In genomic region chr9:136864996-136865767, GRCh38 we compare ENCODE assay signal across 8 cellular contexts. TPM values are rescaled to one million over a fixed set of nuclear protein-coding genes. Genes with fewer than 3 reads are reported as not detected.
DNase-seq lines count a peak whose midpoint lies in the region; ATAC-seq, FAIRE-seq and TF ChIP-seq lines count a peak whose summit lies in the region.

No MANE protein-coding gene starts in this region.

- POLR2A ChIA-PET in K562 (lab: Yijun Ruan, JAX), result interaction anchor here (1.4 to 1.9 kb wide), 2 partner anchors 10 kb away, joined by 4 to 11 read pairs; no protein-coding TSS in a partner anchor

- H3K27ac ChIP-seq in K562 (ENCODE audit: extremely low read depth, low read depth, low read length) (peak overlapping the region; percentile 77), right lobe of liver (peak overlapping the region in 1 of 3 donors; percentile 21), transverse colon (peak overlapping the region; percentile 89 to 98 (median 94))

- 34% methylated on average over 9 of the region's 11 CpGs for WGBS in K562 (ENCODE audit: insufficient coverage, low coverage, missing lambda C conversion rate)
- 8% methylated on average over 5 of the region's 11 CpGs for WGBS in right lobe of liver (ENCODE audit: insufficient coverage, low coverage, low lambda C conversion rate, missing lambda C conversion rate)
- WGBS in transverse colon (ENCODE audit: low coverage in 1 of 2), 2 donors, result 47% methylated on average over 11 of the region's 11 CpGs; no CpG with 5 or more reads in 1 of the 2 donors

- H3K36me3 ChIP-seq in K562 (ENCODE audit: control insufficient read depth, insufficient read depth, low read length) (peaks cover 45% of the 10 kb centered on the region; the same call in 2 of the 3 replicates), right lobe of liver (peaks cover 3 to 28% (median 15%) of the 10 kb centered on the region in 4 donors), transverse colon (peaks cover 0 to 22% (median 11%) of the 10 kb centered on the region in 4 donors)

- TF ChIP-seq RAD21 in K562 (CRISPR knock-in tag; conservative IDR thresholded peaks at IDR 0.05 in 1 of 2, IDR thresholded peaks at IDR 0.05 in 1 of 2), result no peak

- H3K9me1 ChIP-seq in K562 (ENCODE audit: control insufficient read depth, insufficient read depth, low read length), result peaks cover 4% of the 10 kb centered on the region

- peak overlapping the region; percentile 95 for H3K4me3 ChIP-seq in K562
- peak overlapping the region; percentile 65 to 89 (median 69) for H3K4me3 ChIP-seq in right lobe of liver
- H3K4me3 ChIP-seq in transverse colon, result peak overlapping the region; percentile 77 to 95 (median 92)

- CTCF ChIA-PET in K562 (lab: Yijun Ruan, JAX; ENCODE audit: low intra/inter-chr PET ratio), result no interaction called here

- H3K27me3 ChIP-seq in K562 (ENCODE audit: control insufficient read depth in 2 of 2, insufficient read depth in 2 of 2, low read length in 2 of 2), result no peaks in the 10 kb centered on the region
- no peaks in the 10 kb centered on the region for H3K27me3 ChIP-seq in right lobe of liver
- H3K27me3 ChIP-seq in transverse colon, result no peaks in the 10 kb centered on the region

- H3K4me2 ChIP-seq in K562 (ENCODE audit: insufficient read depth, low read length), result peak overlapping the region; percentile 77

- H4K20me1 ChIP-seq in K562 (replicated peaks; ENCODE audit: control insufficient read depth, insufficient read depth, low read length), result peaks cover 14% of the 10 kb centered on the region; the same call in 1 of the 2 replicates

- TF ChIP-seq CTCF in K562 (IDR thresholded peaks at IDR 0.05 in 2 of 3, conservative IDR thresholded peaks at IDR 0.05 in 1 of 3; ENCODE audit: insufficient read depth in 2 of 3, low read depth in 1 of 3, low read length in 3 of 3) (no peak), right lobe of liver (IDR thresholded peaks at IDR 0.05) (no peak), transverse colon (IDR thresholded peaks at IDR 0.05) (no peak)

- FAIRE-seq in K562 (lab: Jason Lieb, UNC), result peak; percentile 11

- no peak overlapping the region for H2AFZ ChIP-seq in K562 (ENCODE audit: low read depth, low read length)

- in situ Hi-C loops in K562 (cut with MboI) (no loop called here), transverse colon (cut with MboI; ENCODE audit: low pct_ligation_motif_present in 1 of 4, low pct_unique_long_range_greater_than_20kb in 1 of 4, low sequenced_read_pairs in 3 of 4) (no loop called here)

- DNase-seq in activated CD8-positive, alpha-beta memory T cell treated with anti-CD3 and anti-CD28 coated beads for 24 hours, result peak; percentile 54
- DNase-seq in activated CD8-positive, alpha-beta memory T cell treated with anti-CD3 and anti-CD28 coated beads, Interleukin-2, amount 50 U/mL, for 4 hours, result no peak
- DNase-seq in K562 (ENCODE audit: extremely low read depth in 1 of 4, low spot score in 3 of 4) (no peak), right lobe of liver (peak in 2 of 3 donors; percentile 22 to 49), transverse colon (peak; percentile 11), iPS-NIHi7 (ENCODE audit: extremely low spot score) (no peak)
- no peak for DNase-seq in effector CD4-positive, alpha-beta T cell
- DNase-seq in stimulated activated CD4-positive, alpha-beta T cell treated with anti-CD3 and anti-CD28 coated beads, Interleukin-2, amount 100 ng/mL, for 24 hours, result no peak

- intact Hi-C loops in K562 (cut with micrococcal nuclease) (no loop called here), right lobe of liver (cut with DNase I) (no loop called here), transverse colon (cut with DNase I; ENCODE audit: low total_unique reads) (loop anchor here (10.0 kb wide), 1 partner anchor 80 kb away; the partner anchor contains the start of genes C8G and FBXW5)

- H3K4me1 ChIP-seq in K562 (replicated peaks in 1 of 2; ENCODE audit: control insufficient read depth in 2 of 2, insufficient read depth in 2 of 2, low read length in 2 of 2) (peaks cover 5 to 32% of the 10 kb centered on the region in 2 experiments; a peak in 3 of 5 replicates), right lobe of liver (peaks cover 0 to 30% (median 16%) of the 10 kb centered on the region in 4 donors), transverse colon (peaks cover 7 to 48% (median 29%) of the 10 kb centered on the region in 4 donors)

- ATAC-seq in K562 (peak; percentile 5), right lobe of liver (peak in 2 of 4 donors; percentile 4 to 13)

- H3K9ac ChIP-seq in K562 (ENCODE audit: insufficient read depth in 1 of 2, low read depth in 2 of 2, low read length in 2 of 2), result peak overlapping the region; percentile 73 to 96

- TF ChIP-seq EP300 in K562 (IDR thresholded peaks at IDR 0.05; ENCODE audit: low read length), result no peak
- no peak for TF ChIP-seq EP300 in transverse colon (IDR thresholded peaks at IDR 0.05; ENCODE audit: low read depth)

- BruUV-seq in K562 (replicated peaks; lab: Mats Ljungman, UMichigan), result no TSS peak

- TF ChIP-seq POLR2A in K562 (conservative IDR thresholded peaks at IDR 0.05), result no peak
- no peak for TF ChIP-seq POLR2A in right lobe of liver (IDR thresholded peaks at IDR 0.05)
- no peak for TF ChIP-seq POLR2A in transverse colon (IDR thresholded peaks at IDR 0.05)

- H3K79me2 ChIP-seq in K562 (ENCODE audit: control insufficient read depth, insufficient read depth, low read length), result peaks cover 43% of the 10 kb centered on the region

- no peaks in the 10 kb centered on the region; the same call in 1 of the 2 replicates for H3K9me3 ChIP-seq in K562 (replicated peaks; ENCODE audit: control insufficient read depth, insufficient read depth, low read depth, low read length)
- no peaks in the 10 kb centered on the region for H3K9me3 ChIP-seq in right lobe of liver
- H3K9me3 ChIP-seq in transverse colon, result no peaks in the 10 kb centered on the region

RNA-seq across cellular contexts. Expression of gene EDF1, which starts 0.9 kb away (rescaled TPM):
- total RNA-seq in K562 (2011; cell fraction: chromatin; rRNA removed; ENCODE audit: low replicate concordance), result 59.6 and 137 TPM in 2 replicates
- total RNA-seq in K562 (2011; cell fraction: nucleolus; rRNA removed), result 95.8 and 97.7 TPM in 2 replicates
- total RNA-seq in K562 (2011; cell fraction: nucleoplasm; rRNA removed), result 83.2 and 87.5 TPM in 2 replicates
- total RNA-seq in K562 (2014; rRNA removed) (532 and 564 TPM in 2 replicates), K562 (2014; rRNA removed; fragmentation: Illumina TruSeq; extraction: Trizol) (132 and 198 TPM in 2 replicates), K562 (2015; rRNA removed; fragmentation: Illumina TruSeq; extraction: Trizol) (363 and 368 TPM in 2 replicates), K562 (2021) (302 and 324 TPM in 2 replicates), right lobe of liver (100 to 1,000 TPM; 216 to 486 (median 227) TPM), transverse colon (100 to 1,000 TPM; 353 to 618 (median 555) TPM)
- polyA plus RNA-seq in K562 (2011; rRNA removed) (235 TPM in 2 replicates), K562 (2014; fragmentation: Illumina TruSeq; extraction: Trizol) (318 and 384 TPM in 2 replicates), K562 (2014; fragmentation: Nextera tagmentation; extraction: Ambion mirVana) (100 to 1,000 TPM in 1 of 2 experiments, 10 to 100 TPM in 1; 81.0 to 108 TPM), K562 (2014; rRNA removed) (526 and 558 TPM in 2 replicates)
- 308 and 335 TPM in 2 replicates for polyA plus RNA-seq in K562 (2011; cell fraction: cytosol; rRNA removed)
- polyA plus RNA-seq in K562 (2011; cell fraction: nucleus; rRNA removed), result 223 and 253 TPM in 2 replicates
- 389 and 638 TPM in 2 replicates for polyA plus RNA-seq in K562 (2012)
- polyA minus RNA-seq in K562 (2011; rRNA and poly(A)+ RNA removed), result 128 and 129 TPM in 2 replicates
- 82.8 and 116 TPM in 2 replicates for polyA minus RNA-seq in K562 (2011; cell fraction: cytosol; rRNA and poly(A)+ RNA removed)
- polyA minus RNA-seq in K562 (2011; cell fraction: nucleus; rRNA and poly(A)+ RNA removed), result 37.3 and 41.4 TPM in 2 replicates

RNA-seq across cellular contexts. Expression of gene MAMDC4, which starts 13.0 kb away (rescaled TPM):
- 9.8 and 44.0 TPM in 2 replicates for total RNA-seq in K562 (2011; cell fraction: chromatin; rRNA removed; ENCODE audit: low replicate concordance)
- 38.6 and 45.4 TPM in 2 replicates for total RNA-seq in K562 (2011; cell fraction: nucleolus; rRNA removed)
- total RNA-seq in K562 (2011; cell fraction: nucleoplasm; rRNA removed), result 15.4 and 16.5 TPM in 2 replicates
- total RNA-seq in K562 (2014; rRNA removed), result 4.5 and 7.1 TPM in 2 replicates
- 0.10 and 0.47 TPM in 2 replicates for total RNA-seq in K562 (2014; rRNA removed; fragmentation: Illumina TruSeq; extraction: Trizol)
- 2.9 and 3.6 TPM in 2 replicates for total RNA-seq in K562 (2015; rRNA removed; fragmentation: Illumina TruSeq; extraction: Trizol)
- total RNA-seq in K562 (2021), result 9.6 and 11.0 TPM in 2 replicates
- polyA plus RNA-seq in K562 (2011; rRNA removed), result 1.3 and 3.6 TPM in 2 replicates
- 0.74 and 2.6 TPM in 2 replicates for polyA plus RNA-seq in K562 (2011; cell fraction: cytosol; rRNA removed)
- polyA plus RNA-seq in K562 (2011; cell fraction: nucleus; rRNA removed), result 45.8 and 94.5 TPM in 2 replicates
- polyA plus RNA-seq in K562 (2012), result 6.9 and 15.2 TPM in 2 replicates
- polyA plus RNA-seq in K562 (2014; fragmentation: Illumina TruSeq; extraction: Trizol), result 1.5 and 2.2 TPM in 2 replicates
- polyA plus RNA-seq in K562 (2014; fragmentation: Nextera tagmentation; extraction: Ambion mirVana), result under 1 TPM; 0.03 to 0.18 TPM
- 7.9 and 10.8 TPM in 2 replicates for polyA plus RNA-seq in K562 (2014; rRNA removed)
- 0.06 and 0.21 TPM in 2 replicates for polyA minus RNA-seq in K562 (2011; rRNA and poly(A)+ RNA removed)
- 1.1 and 1.5 TPM in 2 replicates for polyA minus RNA-seq in K562 (2011; cell fraction: cytosol; rRNA and poly(A)+ RNA removed)
- polyA minus RNA-seq in K562 (2011; cell fraction: nucleus; rRNA and poly(A)+ RNA removed), result 5.0 and 5.6 TPM in 2 replicates
- total RNA-seq in right lobe of liver, result 10 to 100 TPM in 4 of 6 experiments, 1 to 10 TPM in 2; 5.7 to 27.9 (median 22.5) TPM
- 10 to 100 TPM; 11.4 to 52.5 (median 23.2) TPM for total RNA-seq in transverse colon

RNA-seq across cellular contexts. Expression of gene PHPT1, which starts 16.0 kb away (rescaled TPM):
- total RNA-seq in K562 (2011; cell fraction: chromatin; rRNA removed; ENCODE audit: low replicate concordance), result 45.1 and 180 TPM in 2 replicates
- 169 and 176 TPM in 2 replicates for total RNA-seq in K562 (2011; cell fraction: nucleolus; rRNA removed)
- 73.7 and 101 TPM in 2 replicates for total RNA-seq in K562 (2011; cell fraction: nucleoplasm; rRNA removed)
- 114 and 142 TPM in 2 replicates for total RNA-seq in K562 (2014; rRNA removed)
- total RNA-seq in K562 (2014; rRNA removed; fragmentation: Illumina TruSeq; extraction: Trizol), result 16.4 and 20.9 TPM in 2 replicates
- total RNA-seq in K562 (2015; rRNA removed; fragmentation: Illumina TruSeq; extraction: Trizol), result 93.0 and 96.7 TPM in 2 replicates
- 126 and 135 TPM in 2 replicates for total RNA-seq in K562 (2021)
- 50.9 and 84.3 TPM in 2 replicates for polyA plus RNA-seq in K562 (2011; rRNA removed)
- 137 and 211 TPM in 2 replicates for polyA plus RNA-seq in K562 (2011; cell fraction: cytosol; rRNA removed)
- 314 and 360 TPM in 2 replicates for polyA plus RNA-seq in K562 (2011; cell fraction: nucleus; rRNA removed)
- 124 and 150 TPM in 2 replicates for polyA plus RNA-seq in K562 (2012)
- 80.2 and 98.6 TPM in 2 replicates for polyA plus RNA-seq in K562 (2014; fragmentation: Illumina TruSeq; extraction: Trizol)
- 100 to 1,000 TPM; 131 to 166 TPM for polyA plus RNA-seq in K562 (2014; fragmentation: Nextera tagmentation; extraction: Ambion mirVana)
- 129 and 161 TPM in 2 replicates for polyA plus RNA-seq in K562 (2014; rRNA removed)
- 7.0 and 7.2 TPM in 2 replicates for polyA minus RNA-seq in K562 (2011; rRNA and poly(A)+ RNA removed)
- polyA minus RNA-seq in K562 (2011; cell fraction: cytosol; rRNA and poly(A)+ RNA removed), result 19.4 and 27.9 TPM in 2 replicates
- 31.0 and 41.3 TPM in 2 replicates for polyA minus RNA-seq in K562 (2011; cell fraction: nucleus; rRNA and poly(A)+ RNA removed)
- 10 to 100 TPM; 30.5 to 66.6 (median 49.3) TPM for total RNA-seq in right lobe of liver
- 100 to 1,000 TPM in 2 of 4 donors, 10 to 100 TPM in 2; 69.7 to 134 (median 107) TPM for total RNA-seq in transverse colon

RNA-seq across cellular contexts. Expression of gene TRAF2, which starts 21.1 kb away (rescaled TPM):
- total RNA-seq in K562 (2011; cell fraction: chromatin; rRNA removed; ENCODE audit: low replicate concordance), result 25.3 and 98.2 TPM in 2 replicates
- 71.7 TPM in 2 replicates for total RNA-seq in K562 (2011; cell fraction: nucleolus; rRNA removed)
- 30.2 and 33.8 TPM in 2 replicates for total RNA-seq in K562 (2011; cell fraction: nucleoplasm; rRNA removed)
- total RNA-seq in K562 (2014; rRNA removed) (26.8 and 33.3 TPM in 2 replicates), K562 (2014; rRNA removed; fragmentation: Illumina TruSeq; extraction: Trizol) (5.9 and 9.1 TPM in 2 replicates), K562 (2015; rRNA removed; fragmentation: Illumina TruSeq; extraction: Trizol) (26.6 and 28.2 TPM in 2 replicates), K562 (2021) (44.5 and 45.2 TPM in 2 replicates), right lobe of liver (1 to 10 TPM; 5.8 to 8.8 (median 7.1) TPM), transverse colon (10 to 100 TPM; 12.5 to 60.6 (median 13.8) TPM)
- polyA plus RNA-seq in K562 (2011; rRNA removed) (17.3 and 24.9 TPM in 2 replicates), K562 (2014; fragmentation: Illumina TruSeq; extraction: Trizol) (18.0 and 28.7 TPM in 2 replicates), K562 (2014; fragmentation: Nextera tagmentation; extraction: Ambion mirVana) (under 1 TPM; 0.24 to 0.81 TPM), K562 (2014; rRNA removed) (33.6 and 44.2 TPM in 2 replicates)
- 21.6 and 32.3 TPM in 2 replicates for polyA plus RNA-seq in K562 (2011; cell fraction: cytosol; rRNA removed)
- 26.6 and 36.1 TPM in 2 replicates for polyA plus RNA-seq in K562 (2011; cell fraction: nucleus; rRNA removed)
- 22.1 and 24.0 TPM in 2 replicates for polyA plus RNA-seq in K562 (2012)
- polyA minus RNA-seq in K562 (2011; rRNA and poly(A)+ RNA removed), result 9.8 and 14.7 TPM in 2 replicates
- polyA minus RNA-seq in K562 (2011; cell fraction: cytosol; rRNA and poly(A)+ RNA removed), result 26.8 and 28.5 TPM in 2 replicates
- 22.8 and 24.9 TPM in 2 replicates for polyA minus RNA-seq in K562 (2011; cell fraction: nucleus; rRNA and poly(A)+ RNA removed)

RNA-seq across cellular contexts. Expression of gene AJM1, which starts 22.9 kb away (rescaled TPM):
- total RNA-seq in K562 (2011; cell fraction: chromatin; rRNA removed; ENCODE audit: low replicate concordance), result 3.5 and 12.8 TPM in 2 replicates
- 13.2 and 13.6 TPM in 2 replicates for total RNA-seq in K562 (2011; cell fraction: nucleolus; rRNA removed)
- 7.8 and 10.9 TPM in 2 replicates for total RNA-seq in K562 (2011; cell fraction: nucleoplasm; rRNA removed)
- 2.0 and 2.8 TPM in 2 replicates for total RNA-seq in K562 (2014; rRNA removed)
- total RNA-seq in K562 (2014; rRNA removed; fragmentation: Illumina TruSeq; extraction: Trizol), result 0.07 TPM in 1 of 2 replicates, not detected in the other
- total RNA-seq in K562 (2015; rRNA removed; fragmentation: Illumina TruSeq; extraction: Trizol), result 0.83 and 0.94 TPM in 2 replicates
- total RNA-seq in K562 (2021), result 3.2 TPM in 2 replicates
- 0.46 and 1.1 TPM in 2 replicates for polyA plus RNA-seq in K562 (2011; rRNA removed)
- polyA plus RNA-seq in K562 (2011; cell fraction: cytosol; rRNA removed), result 0.49 and 1.00 TPM in 2 replicates
- 11.7 and 16.6 TPM in 2 replicates for polyA plus RNA-seq in K562 (2011; cell fraction: nucleus; rRNA removed)
- polyA plus RNA-seq in K562 (2012), result 2.1 and 4.3 TPM in 2 replicates
- polyA plus RNA-seq in K562 (2014; fragmentation: Illumina TruSeq; extraction: Trizol), result 0.06 and 0.54 TPM in 2 replicates
- polyA plus RNA-seq in K562 (2014; fragmentation: Nextera tagmentation; extraction: Ambion mirVana), result under 1 TPM in 1 of 2 experiments, not detected in 1; 0.01 TPM
- 2.2 and 3.7 TPM in 2 replicates for polyA plus RNA-seq in K562 (2014; rRNA removed)
- polyA minus RNA-seq in K562 (2011; rRNA and poly(A)+ RNA removed), result 0.11 and 0.12 TPM in 2 replicates
- 0.86 and 1.3 TPM in 2 replicates for polyA minus RNA-seq in K562 (2011; cell fraction: cytosol; rRNA and poly(A)+ RNA removed)
- 2.6 and 3.0 TPM in 2 replicates for polyA minus RNA-seq in K562 (2011; cell fraction: nucleus; rRNA and poly(A)+ RNA removed)
- 1 to 10 TPM; 1.7 to 2.8 (median 2.6) TPM for total RNA-seq in right lobe of liver
- total RNA-seq in transverse colon, result 10 to 100 TPM in 3 of 4 donors, 1 to 10 TPM in 1; 9.8 to 26.5 (median 17.0) TPM

Comparison
In these comparisons a context has a peak if more than half of its experiments do, and no peak if none do; other contexts are left out.
1. DNase-seq: peak in activated CD8-positive, alpha-beta memory T cell treated with anti-CD3 and anti-CD28 coated beads for 24 hours (single experiment), right lobe of liver (2 of 3) and transverse colon (single experiment); none in activated CD8-positive, alpha-beta memory T cell treated with anti-CD3 and anti-CD28 coated beads, Interleukin-2, amount 50 U/mL, for 4 hours (single experiment), K562 (0 of 4), effector CD4-positive, alpha-beta T cell (single experiment), iPS-NIHi7 (single experiment) and stimulated activated CD4-positive, alpha-beta T cell treated with anti-CD3 and anti-CD28 coated beads, Interleukin-2, amount 100 ng/mL, for 24 hours (0 of 2).
2. Peak in every context shown above with its lines, with median percentiles within 50 percentile points of each other: H3K4me3 ChIP-seq.